ENCODE assay signal across 19 cellular contexts in genomic region chr17:67127925-67128324, GRCh38.
DNase-seq lines count a peak whose midpoint lies in the region; ATAC-seq, FAIRE-seq and TF ChIP-seq lines count a peak whose summit lies in the region.
"Had no signal": no experiment of that assay in that cellular context is flagged by ENCODE, and none has a peak within 500 bp of the region (broad histone marks: within the 10 kb centered on the region; RNA-seq: fewer than 3 reads in every experiment).

No MANE protein-coding gene starts in this region.

- no peak overlapping the region for H3K9ac ChIP-seq in adipocyte (ENCODE audit: low read length)

- no peak for DNase-seq in H54 (ENCODE audit: insufficient read length, low spot score)
- DNase-seq in adipocyte (ENCODE audit: low read depth): peak; percentile 37
- no peak for DNase-seq in frontal cortex (ENCODE audit: low spot score in 2 of 2)
- DNase-seq in GM13977 (ENCODE audit: low spot score): no peak
- DNase-seq in NCI-H2029 treated with DMSO at 0.1 percent for 48 hours (lab: John Stamatoyannopoulos, UW): no peak
- DNase-seq in activated CD8-positive, alpha-beta memory T cell treated with anti-CD3 and anti-CD28 coated beads, Interleukin-2, amount 50 U/mL, for 4 hours: no peak
- DNase-seq: 8988T; C1 segment of cervical spinal cord; Calu3; CD4-positive, alpha-beta memory T cell; COR-L47; DMS53; DMS79 treated with DMSO at 0.1 percent for 48 hours; GOT3; H7; HCEC 1CT had no signal

- peak; percentile 36 for FAIRE-seq in H54 (lab: Jason Lieb, UNC)
- peak; percentile 8 for FAIRE-seq in frontal cortex (lab: Jason Lieb, UNC)
- FAIRE-seq: G401.6, GM12892 had no signal

- H3K4me1 ChIP-seq in adipocyte (ENCODE audit: control insufficient read depth, insufficient read depth, low read length): peaks cover 18% of the 10 kb centered on the region

- TF ChIP-seq POLR2A in H54 (IDR thresholded peaks at IDR 0.05; ENCODE audit: low read depth, low read length): no peak

- no peaks in the 10 kb centered on the region for H3K9me3 ChIP-seq in adipocyte (ENCODE audit: control insufficient read depth, low read length)

- peaks cover 34% of the 10 kb centered on the region for H3K36me3 ChIP-seq in adipocyte (ENCODE audit: control insufficient read depth, insufficient read depth, low read length, severe bottlenecking)

- H3K4me3 ChIP-seq in adipocyte (ENCODE audit: low read length): no peak overlapping the region

- TF ChIP-seq CTCF in GM13977 (IDR thresholded peaks at IDR 0.05; ENCODE audit: extremely low read depth, insufficient read depth, missing control alignments): no peak

- in situ Hi-C loops in GM13977 (cut with MboI; ENCODE audit: low pct_unique_long_range_greater_than_20kb, low sequenced_read_pairs, unreplicated experiment): no loop called here

- ATAC-seq in GM19023 (IDR thresholded peaks at IDR 0.05; ENCODE audit: unreplicated experiment): no peak

- no peaks in the 10 kb centered on the region for H3K27me3 ChIP-seq in adipocyte (replicated peaks; ENCODE audit: control insufficient read depth, insufficient read depth, low read length)
